Comparison of ENCODE assay signal across 1 cellular context in the genomic region with DNA sequence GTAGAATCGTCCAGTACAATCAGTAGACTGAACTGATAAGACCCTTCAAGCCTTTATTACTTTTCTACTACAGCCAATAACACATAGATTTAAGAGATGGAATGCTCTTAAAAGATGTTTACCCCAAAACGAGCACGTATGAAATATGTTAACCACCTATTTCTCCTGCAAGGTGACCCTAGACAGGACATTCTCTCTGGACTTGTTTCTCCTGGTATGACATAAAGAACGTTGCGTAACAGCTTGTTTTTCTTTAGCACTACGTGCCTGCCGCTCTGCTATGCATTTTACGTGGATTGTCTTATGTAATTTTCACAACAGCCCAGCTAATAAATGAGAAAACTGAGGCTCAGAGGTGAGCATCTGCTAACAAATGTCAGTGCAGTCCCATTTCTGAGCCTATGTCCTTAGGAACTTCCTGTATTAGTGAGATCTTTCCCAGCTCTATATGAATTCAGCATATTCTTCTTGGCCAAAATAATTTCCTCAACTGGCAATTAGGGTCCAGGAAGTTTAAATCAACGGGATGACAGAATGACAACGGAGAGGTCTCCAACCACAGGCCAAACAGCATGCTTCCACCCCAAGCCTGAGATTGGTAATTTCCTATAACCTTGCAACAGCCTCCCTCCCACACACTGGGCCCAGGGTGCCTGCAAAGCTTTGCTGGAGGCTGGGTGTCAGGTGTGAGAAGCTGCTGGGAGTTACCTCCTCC.
TF ChIP-seq lines count a peak whose summit lies in the region.

No MANE protein-coding gene starts in this region.

TF ChIP-seq in HepG2, 621 proteins besides CTCF, POLR2A, EP300 and RAD21 (continued from another document and continues in another):
- TF ChIP-seq, protein P1, sequence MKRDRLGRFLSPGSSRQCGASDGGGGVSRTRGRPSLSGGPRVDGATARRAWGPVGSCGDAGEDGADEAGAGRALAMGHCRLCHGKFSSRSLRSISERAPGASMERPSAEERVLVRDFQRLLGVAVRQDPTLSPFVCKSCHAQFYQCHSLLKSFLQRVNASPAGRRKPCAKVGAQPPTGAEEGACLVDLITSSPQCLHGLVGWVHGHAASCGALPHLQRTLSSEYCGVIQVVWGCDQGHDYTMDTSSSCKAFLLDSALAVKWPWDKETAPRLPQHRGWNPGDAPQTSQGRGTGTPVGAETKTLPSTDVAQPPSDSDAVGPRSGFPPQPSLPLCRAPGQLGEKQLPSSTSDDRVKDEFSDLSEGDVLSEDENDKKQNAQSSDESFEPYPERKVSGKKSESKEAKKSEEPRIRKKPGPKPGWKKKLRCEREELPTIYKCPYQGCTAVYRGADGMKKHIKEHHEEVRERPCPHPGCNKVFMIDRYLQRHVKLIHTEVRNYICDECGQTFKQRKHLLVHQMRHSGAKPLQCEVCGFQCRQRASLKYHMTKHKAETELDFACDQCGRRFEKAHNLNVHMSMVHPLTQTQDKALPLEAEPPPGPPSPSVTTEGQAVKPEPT (CRISPR knock-in tag; IDR thresholded peaks at IDR 0.05; ENCODE audit: low read depth) = 0 out of 2 replicates have a peak, but pooled peaks have one; percentile 2
- no peak for TF ChIP-seq ZNF34 (CRISPR knock-in tag; IDR thresholded peaks at IDR 0.05; ENCODE audit: borderline replicate concordance)
- no peak for TF ChIP-seq BATF2 (CRISPR knock-in tag; IDR thresholded peaks at IDR 0.05)
- no peak; the same call in 1 of the 2 replicates for TF ChIP-seq ZNF343 (CRISPR knock-in tag; IDR thresholded peaks at IDR 0.05)
- peak; percentile 63; the same call in 1 of the 2 replicates for TF ChIP-seq ZNF652 (CRISPR knock-in tag; IDR thresholded peaks at IDR 0.05; ENCODE audit: borderline replicate concordance, low read depth)
- TF ChIP-seq TIGD3 (CRISPR knock-in tag; IDR thresholded peaks at IDR 0.05; ENCODE audit: borderline replicate concordance) = no peak
- TF ChIP-seq, protein P2, sequence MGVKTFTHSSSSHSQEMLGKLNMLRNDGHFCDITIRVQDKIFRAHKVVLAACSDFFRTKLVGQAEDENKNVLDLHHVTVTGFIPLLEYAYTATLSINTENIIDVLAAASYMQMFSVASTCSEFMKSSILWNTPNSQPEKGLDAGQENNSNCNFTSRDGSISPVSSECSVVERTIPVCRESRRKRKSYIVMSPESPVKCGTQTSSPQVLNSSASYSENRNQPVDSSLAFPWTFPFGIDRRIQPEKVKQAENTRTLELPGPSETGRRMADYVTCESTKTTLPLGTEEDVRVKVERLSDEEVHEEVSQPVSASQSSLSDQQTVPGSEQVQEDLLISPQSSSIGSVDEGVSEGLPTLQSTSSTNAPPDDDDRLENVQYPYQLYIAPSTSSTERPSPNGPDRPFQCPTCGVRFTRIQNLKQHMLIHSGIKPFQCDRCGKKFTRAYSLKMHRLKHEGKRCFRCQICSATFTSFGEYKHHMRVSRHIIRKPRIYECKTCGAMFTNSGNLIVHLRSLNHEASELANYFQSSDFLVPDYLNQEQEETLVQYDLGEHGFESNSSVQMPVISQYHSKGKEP (CRISPR knock-in tag; IDR thresholded peaks at IDR 0.05) = 0 out of 2 replicates have a peak, but pooled peaks have one; percentile 17
- TF ChIP-seq ZFX (CRISPR knock-in tag; IDR thresholded peaks at IDR 0.05; ENCODE audit: low read depth) = peak; percentile 44; the same call in 1 of the 2 replicates
- TF ChIP-seq NAIF1 (CRISPR knock-in tag; IDR thresholded peaks at IDR 0.05; ENCODE audit: borderline replicate concordance) = peak; percentile 66; the same call in 1 of the 2 replicates
- peak; percentile 64 for TF ChIP-seq AHR (CRISPR knock-in tag; IDR thresholded peaks at IDR 0.05)
- TF ChIP-seq HOXD1 (CRISPR knock-in tag; IDR thresholded peaks at IDR 0.05) = no peak
- TF ChIP-seq REXO4 (CRISPR knock-in tag; IDR thresholded peaks at IDR 0.05; ENCODE audit: borderline replicate concordance) = no peak
- TF ChIP-seq NFIC (IDR thresholded peaks at IDR 0.05; ENCODE audit: low read length) = no peak
- TF ChIP-seq SSRP1 (CRISPR knock-in tag; IDR thresholded peaks at IDR 0.05) = peak; percentile 87
- no peak for TF ChIP-seq MAX (IDR thresholded peaks at IDR 0.05)
- TF ChIP-seq ZNF775 (CRISPR knock-in tag; IDR thresholded peaks at IDR 0.05; ENCODE audit: borderline replicate concordance) = peak; percentile 61; the same call in 1 of the 2 replicates
- TF ChIP-seq, protein P3, sequence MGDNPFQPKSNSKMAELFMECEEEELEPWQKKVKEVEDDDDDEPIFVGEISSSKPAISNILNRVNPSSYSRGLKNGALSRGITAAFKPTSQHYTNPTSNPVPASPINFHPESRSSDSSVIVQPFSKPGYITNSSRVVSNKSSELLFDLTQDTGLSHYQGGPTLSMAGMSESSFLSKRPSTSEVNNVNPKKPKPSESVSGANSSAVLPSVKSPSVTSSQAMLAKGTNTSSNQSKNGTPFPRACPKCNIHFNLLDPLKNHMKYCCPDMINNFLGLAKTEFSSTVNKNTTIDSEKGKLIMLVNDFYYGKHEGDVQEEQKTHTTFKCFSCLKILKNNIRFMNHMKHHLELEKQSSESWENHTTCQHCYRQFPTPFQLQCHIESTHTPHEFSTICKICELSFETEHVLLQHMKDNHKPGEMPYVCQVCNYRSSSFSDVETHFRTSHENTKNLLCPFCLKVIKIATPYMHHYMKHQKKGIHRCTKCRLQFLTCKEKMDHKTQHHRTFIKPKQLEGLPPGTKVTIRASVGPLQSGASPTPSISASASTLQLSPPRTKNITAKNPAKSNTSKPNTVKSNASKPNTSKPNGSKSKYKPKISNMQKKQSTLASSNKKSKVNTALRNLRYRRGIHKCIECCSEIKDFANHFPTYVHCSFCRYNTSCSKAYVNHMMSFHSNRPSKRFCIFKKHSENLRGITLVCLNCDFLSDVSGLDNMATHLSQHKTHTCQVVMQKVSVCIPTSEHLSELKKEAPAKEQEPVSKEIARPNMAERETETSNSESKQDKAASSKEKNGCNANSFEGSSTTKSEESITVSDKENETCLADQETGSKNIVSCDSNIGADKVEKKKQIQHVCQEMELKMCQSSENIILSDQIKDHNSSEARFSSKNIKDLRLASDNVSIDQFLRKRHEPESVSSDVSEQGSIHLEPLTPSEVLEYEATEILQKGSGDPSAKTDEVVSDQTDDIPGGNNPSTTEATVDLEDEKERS (CRISPR knock-in tag; IDR thresholded peaks at IDR 0.05) = peak; percentile 68; the same call in 1 of the 2 replicates
- no peak for TF ChIP-seq MNT (IDR thresholded peaks at IDR 0.05)
- TF ChIP-seq HOXA9 (CRISPR knock-in tag; IDR thresholded peaks at IDR 0.05; ENCODE audit: borderline replicate concordance) = no peak
- TF ChIP-seq ZNF12 (CRISPR knock-in tag; IDR thresholded peaks at IDR 0.05) = peak; percentile 35; the same call in 1 of the 2 replicates
- no peak for TF ChIP-seq NFIB (CRISPR knock-in tag; IDR thresholded peaks at IDR 0.05; ENCODE audit: borderline replicate concordance)
- TF ChIP-seq HMGA1 (CRISPR knock-in tag; conservative IDR thresholded peaks at IDR 0.05) = no peak
- peak; percentile 95 for TF ChIP-seq TEAD3 (CRISPR knock-in tag; optimal IDR thresholded peaks at IDR 0.05; ENCODE audit: borderline replicate concordance)
- no peak for TF ChIP-seq ZNF83 (CRISPR knock-in tag; IDR thresholded peaks at IDR 0.05; ENCODE audit: borderline replicate concordance)
- TF ChIP-seq KDM5B (CRISPR knock-in tag; IDR thresholded peaks at IDR 0.05; ENCODE audit: borderline replicate concordance) = no peak; the same call in 1 of the 2 replicates
- TF ChIP-seq ZNF678 (CRISPR knock-in tag; IDR thresholded peaks at IDR 0.05) = no peak
- TF ChIP-seq ZNF138 (CRISPR knock-in tag; IDR thresholded peaks at IDR 0.05; ENCODE audit: low read depth) = peak; percentile 66; the same call in 1 of the 2 replicates
- peak; percentile 83 for TF ChIP-seq POLR2AphosphoS5 (IDR thresholded peaks at IDR 0.05; ENCODE audit: low read depth, low read length)
- TF ChIP-seq FIP1L1 (IDR thresholded peaks at IDR 0.05; ENCODE audit: borderline replicate concordance, insufficient read depth, low read depth, low read length) = no peak
- no peak for TF ChIP-seq MAF1 (CRISPR knock-in tag; IDR thresholded peaks at IDR 0.05; ENCODE audit: borderline replicate concordance)
- no peak for TF ChIP-seq ZNF674 (CRISPR knock-in tag; IDR thresholded peaks at IDR 0.05; ENCODE audit: low read depth)
- TF ChIP-seq NKX3-1 (CRISPR knock-in tag; IDR thresholded peaks at IDR 0.05) = no peak
- TF ChIP-seq ZFP36L2 (CRISPR knock-in tag; IDR thresholded peaks at IDR 0.05) = 0 out of 2 replicates have a peak, but pooled peaks have one; percentile 69
- no peak for TF ChIP-seq E2F1 (CRISPR knock-in tag; IDR thresholded peaks at IDR 0.05)
- TF ChIP-seq ZNF576 (CRISPR knock-in tag; IDR thresholded peaks at IDR 0.05) = no peak; the same call in 1 of the 2 replicates
- TF ChIP-seq THAP8 (CRISPR knock-in tag; IDR thresholded peaks at IDR 0.05; ENCODE audit: borderline replicate concordance) = no peak
- TF ChIP-seq SRSF9 (IDR thresholded peaks at IDR 0.05; ENCODE audit: borderline replicate concordance, insufficient read depth, low read depth, low read length, poor library complexity, severe bottlenecking) = no peak
- peak; percentile 62; the same call in 1 of the 2 replicates for TF ChIP-seq ARID2 (CRISPR knock-in tag; IDR thresholded peaks at IDR 0.05; ENCODE audit: borderline replicate concordance)
- no peak for TF ChIP-seq SOX13 (IDR thresholded peaks at IDR 0.05)
- TF ChIP-seq SOX13 (CRISPR knock-in tag; conservative IDR thresholded peaks at IDR 0.05 in 1 of 2, IDR thresholded peaks at IDR 0.05 in 1 of 2) = peak; percentile 82 to 85; a peak in 3 of 4 replicates
- TF ChIP-seq KAT7 (CRISPR knock-in tag; IDR thresholded peaks at IDR 0.05; ENCODE audit: borderline replicate concordance) = no peak; the same call in 1 of the 2 replicates
- no peak for TF ChIP-seq ZNF256 (CRISPR knock-in tag; conservative IDR thresholded peaks at IDR 0.05)
- no peak for TF ChIP-seq SOX6 (IDR thresholded peaks at IDR 0.05)
- TF ChIP-seq SOX6 (CRISPR knock-in tag; IDR thresholded peaks at IDR 0.05) = peak; percentile 83
- TF ChIP-seq ZBTB42 (CRISPR knock-in tag; IDR thresholded peaks at IDR 0.05) = no peak
- peak; percentile 23; the same call in 1 of the 2 replicates for TF ChIP-seq REPIN1 (CRISPR knock-in tag; IDR thresholded peaks at IDR 0.05; ENCODE audit: borderline replicate concordance, low read depth)
- peak in 1 of 2 experiments; percentile 42; a peak in 1 of 4 replicates for TF ChIP-seq NR2F1 (CRISPR knock-in tag; IDR thresholded peaks at IDR 0.05)
- peak; percentile 62 for TF ChIP-seq FOSL2 (CRISPR knock-in tag; IDR thresholded peaks at IDR 0.05)
- TF ChIP-seq TERF1 (CRISPR knock-in tag; IDR thresholded peaks at IDR 0.05) = no peak
- no peak for TF ChIP-seq ZNF850 (CRISPR knock-in tag; conservative IDR thresholded peaks at IDR 0.05)
